In the genomic region with DNA sequence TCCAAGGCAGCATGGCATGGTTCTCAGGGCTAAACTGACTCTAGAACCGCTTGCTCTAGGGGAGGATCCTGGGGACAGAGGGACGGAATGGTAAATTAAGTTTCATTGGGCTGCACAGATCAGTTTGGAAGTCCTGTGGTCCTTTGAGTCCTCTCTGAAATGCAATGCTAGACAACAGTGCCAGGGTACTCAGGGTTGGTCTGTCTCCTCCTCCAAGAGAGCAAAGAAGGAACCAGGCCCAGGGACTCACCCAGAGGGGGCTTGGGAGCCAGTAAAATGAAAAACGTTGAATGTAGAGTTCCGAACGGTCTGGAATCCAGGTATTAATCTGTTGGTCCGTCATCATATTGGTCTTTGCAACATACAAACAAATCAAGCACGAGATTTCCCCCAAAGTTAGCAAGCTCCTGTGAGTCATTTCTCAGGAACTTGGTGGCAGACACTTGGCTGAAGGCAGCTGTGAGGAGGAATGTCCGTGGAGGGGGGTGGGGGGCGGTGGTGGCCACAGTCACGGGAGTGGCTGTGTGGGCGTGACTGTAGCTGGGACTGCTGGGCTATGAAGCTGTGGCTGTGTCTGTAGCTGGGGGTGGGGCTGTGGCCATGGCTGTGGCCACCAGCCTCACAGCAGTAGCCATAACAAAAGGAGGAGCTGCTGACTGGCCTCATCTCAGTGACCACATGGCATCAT, we compare ENCODE assay signal across 8 cellular contexts. TPM values are rescaled to one million over a fixed set of nuclear protein-coding genes. Genes with fewer than 3 reads are reported as not detected.
DNase-seq lines count a peak whose midpoint lies in the region; ATAC-seq and TF ChIP-seq lines count a peak whose summit lies in the region.

No MANE protein-coding gene starts in this region.

- H3K27ac ChIP-seq in PC-3 (ENCODE audit: low read length): 0 out of 2 replicates have a peak overlapping the region, but pooled peaks have one; percentile 12
- H3K27ac ChIP-seq in neuronal stem cell (replicated peaks; ENCODE audit: low read length): no peak overlapping the region

- ATAC-seq in PC-3 (peak; percentile 77), HG02938 (IDR thresholded peaks at IDR 0.05; ENCODE audit: unreplicated experiment) (no peak), HG02981 (IDR thresholded peaks at IDR 0.05; ENCODE audit: unreplicated experiment) (no peak)

- no peaks in the 10 kb centered on the region for H3F3A ChIP-seq in PC-3 (ENCODE audit: low read length, unreplicated experiment)

- H3K9ac ChIP-seq in PC-3 (ENCODE audit: low read length) (no peak overlapping the region), neuronal stem cell (ENCODE audit: low read depth, low read length, poor library complexity) (no peak overlapping the region)

- H3K36me3 ChIP-seq in PC-3 (ENCODE audit: low read depth, low read length) (no peaks in the 10 kb centered on the region), neuronal stem cell (replicated peaks in 1 of 2; ENCODE audit: control insufficient read depth in 2 of 2, insufficient read depth in 2 of 2, low read length in 2 of 2) (no peaks in the 10 kb centered on the region)

- H3K14ac ChIP-seq in neuronal stem cell (ENCODE audit: low read length): no peak overlapping the region

- no peak overlapping the region for H3K23ac ChIP-seq in neuronal stem cell (ENCODE audit: low read depth, low read length, poor library complexity)

- H3K4me2 ChIP-seq in PC-3 (ENCODE audit: low read length): peak overlapping the region; percentile 61
- H3K4me2 ChIP-seq in neuronal stem cell (ENCODE audit: insufficient read depth, low read length, poor library complexity, severe bottlenecking): no peak overlapping the region

- H3K4me3 ChIP-seq in GM12864 (ENCODE audit: low read depth, low read length): no peak overlapping the region
- peak overlapping the region; percentile 17; the same call in 1 of the 2 replicates for H3K4me3 ChIP-seq in PC-3 (ENCODE audit: low read length)
- no peak overlapping the region for H3K4me3 ChIP-seq in neuronal stem cell (ENCODE audit: low read length in 2 of 2)

- peaks cover 44% of the 10 kb centered on the region for H3K4me1 ChIP-seq in PC-3 (ENCODE audit: insufficient read depth, low read length)
- peaks cover 0 to 14% of the 10 kb centered on the region in 2 donors for H3K4me1 ChIP-seq in neuronal stem cell (ENCODE audit: control insufficient read depth in 2 of 2, insufficient read depth in 1 of 2, low read depth in 1 of 2, low read length in 2 of 2)

- POLR2A ChIA-PET in PC-3 (lab: Charles Lee; ENCODE audit: unreplicated experiment): interaction anchor here (0.6 to 0.7 kb wide), 2 partner anchors 40 to 171 kb away, joined by 3 to 6 read pairs; no protein-coding TSS in a partner anchor

- H4K20me1 ChIP-seq in PC-3 (ENCODE audit: low read length): no peaks in the 10 kb centered on the region

- no peak overlapping the region for H2AK5ac ChIP-seq in neuronal stem cell (ENCODE audit: low read depth, low read length)

- no peak overlapping the region for H4K91ac ChIP-seq in neuronal stem cell (ENCODE audit: low read depth, low read length, poor library complexity)

- no peak overlapping the region for H2BK15ac ChIP-seq in neuronal stem cell (ENCODE audit: low read length)

- no peaks in the 10 kb centered on the region for H3K79me1 ChIP-seq in neuronal stem cell (ENCODE audit: low read depth, low read length)

- H3K18ac ChIP-seq in neuronal stem cell (ENCODE audit: low read length): no peak overlapping the region

- H3K27me3 ChIP-seq in PC-3 (ENCODE audit: low read length) (no peaks in the 10 kb centered on the region), neuronal stem cell (ENCODE audit: control insufficient read depth in 3 of 3, insufficient read depth in 3 of 3, low read depth in 1 of 3, low read length in 3 of 3) (no peaks in the 10 kb centered on the region)

- no peaks in the 10 kb centered on the region for H3K9me2 ChIP-seq in PC-3 (replicated peaks; ENCODE audit: low read length)

- no peak overlapping the region for H2BK12ac ChIP-seq in neuronal stem cell (ENCODE audit: low read length)

- no peak overlapping the region for H2BK5ac ChIP-seq in neuronal stem cell (ENCODE audit: low read length)

- TF ChIP-seq CTCF in GM12864 (IDR thresholded peaks at IDR 0.05; ENCODE audit: low read depth, low read length, missing control alignments): no peak
- no peak for TF ChIP-seq CTCF in PC-3 (conservative IDR thresholded peaks at IDR 0.05; ENCODE audit: low read depth, low read length)

- H4K8ac ChIP-seq in neuronal stem cell (ENCODE audit: low read depth, low read length): no peak overlapping the region

- intact Hi-C loops in PC-3 (cut with micrococcal nuclease): loop anchor here (1.0 kb wide), 1 partner anchor 34 kb away; no protein-coding TSS in a partner anchor

- H3K9me3 ChIP-seq in PC-3 (ENCODE audit: low read length) (no peaks in the 10 kb centered on the region), neuronal stem cell (replicated peaks in 1 of 2; ENCODE audit: control insufficient read depth in 2 of 2, insufficient read depth in 1 of 2, low read depth in 1 of 2, low read length in 2 of 2) (no peaks in the 10 kb centered on the region)

- DNase-seq in GM12864 (ENCODE audit: low read depth) (peak; percentile 27), PC-3 (peak; percentile 90), dermis blood vessel endothelial cell (peak; percentile 82), non-pigmented ciliary epithelial cell (ENCODE audit: low read depth) (peak; percentile 60), midbrain (lab: John Stamatoyannopoulos, UW) (no peak), neuronal stem cell (ENCODE audit: low spot score) (no peak)

- BruUV-seq in PC-3 (replicated peaks; lab: Mats Ljungman, UMichigan): no TSS peak

- peak overlapping the region; percentile 58 for H2AFZ ChIP-seq in PC-3 (ENCODE audit: low read length)
- no peak overlapping the region for H2AFZ ChIP-seq in neuronal stem cell (ENCODE audit: low read length)

- H3K79me2 ChIP-seq in PC-3 (ENCODE audit: low read length): no peaks in the 10 kb centered on the region

- no CpG with 5 or more reads among the region's 11 CpGs for WGBS in neuronal stem cell (ENCODE audit: extremely low coverage in 2 of 2, insufficient read length in 2 of 2, insufficient replicate concordance in 1 of 2), 2 donors

- no peak overlapping the region for H2BK120ac ChIP-seq in neuronal stem cell (ENCODE audit: low read depth, low read length)

- no peak overlapping the region for H3K4ac ChIP-seq in neuronal stem cell (ENCODE audit: low read length)

- CTCF ChIA-PET in PC-3 (lab: Charles Lee): interaction anchor here (0.5 kb wide), 2 partner anchors 331 to 887 kb away, joined by 3 read pairs; no protein-coding TSS in a partner anchor

RNA-seq across cellular contexts. Expression of a gene that starts 40.8 kb away (rescaled TPM):
- total RNA-seq in PC-3 (2014; rRNA removed) (5.5 and 7.4 TPM in 2 replicates), dermis blood vessel endothelial cell (6.6 and 9.4 TPM in 2 replicates)
- polyA plus RNA-seq in neuronal stem cell (2013, experiment 1 of 2): 14.8 TPM
- 14.6 TPM for polyA plus RNA-seq in neuronal stem cell (2013, experiment 2 of 2)

Comparison
In these comparisons a context has a peak if more than half of its experiments do, and no peak if none do; other contexts are left out.
1. DNase-seq: peak in GM12864 (single experiment), PC-3 (single experiment), dermis blood vessel endothelial cell (single experiment) and non-pigmented ciliary epithelial cell (single experiment); none in midbrain (single experiment) and neuronal stem cell (single experiment).